12 cellular contexts compared by ENCODE assay signal in genomic region chr1:235932090-235932510, GRCh38.
DNase-seq lines count a peak whose midpoint lies in the region; ATAC-seq, FAIRE-seq and TF ChIP-seq lines count a peak whose summit lies in the region.
"Had no signal": no experiment of that assay in that cellular context is flagged by ENCODE, and none has a peak within 500 bp of the region (broad histone marks: within the 10 kb centered on the region; RNA-seq: fewer than 3 reads in every experiment).

No MANE protein-coding gene starts in this region.

- H3K4me1 ChIP-seq in lung (ENCODE audit: control insufficient read depth in 2 of 2, insufficient read depth in 2 of 2, low read length in 2 of 2) = peaks cover 0 to 9% of the 10 kb centered on the region in 2 donors

- peak; percentile 76 for FAIRE-seq in GM12891 (lab: Jason Lieb, UNC)

- no peaks in the 10 kb centered on the region for H3K9me3 ChIP-seq in lung (ENCODE audit: control insufficient read depth in 2 of 2, insufficient read depth in 1 of 2, low read length in 1 of 2)
- H3K9me3 ChIP-seq: thyroid gland had no signal

- no peaks in the 10 kb centered on the region for H3K27me3 ChIP-seq in lung (ENCODE audit: control insufficient read depth, insufficient read depth)
- H3K27me3 ChIP-seq: thyroid gland had no signal

- 19 to 47% methylated on average over 8 of the region's 8 CpGs for WGBS in lung, 2 donors

- H3K36me3 ChIP-seq in lung (ENCODE audit: control insufficient read depth in 2 of 2, insufficient read depth in 2 of 2, low read length in 2 of 2) = no peaks in the 10 kb centered on the region
- H3K36me3 ChIP-seq: thyroid gland had no signal

- ATAC-seq in HG02981 (IDR thresholded peaks at IDR 0.05; ENCODE audit: unreplicated experiment) (peak; percentile 51), lung (ENCODE audit: insufficient read depth, low FRiP score) (peak; percentile 39)
- ATAC-seq: CD8-positive, alpha-beta T cell had no signal

- TF ChIP-seq POLR2A in GM12891 (IDR thresholded peaks at IDR 0.05; ENCODE audit: low read depth, low read length) = no peak

- DNase-seq in GM12891 (ENCODE audit: insufficient read length, low spot score) (no peak), SIG-M5 (lab: John Stamatoyannopoulos, UW) (peak; percentile 37), lung (ENCODE audit: low spot score) (peak; percentile 60), 8988T (no peak), NCI-H82 (lab: John Stamatoyannopoulos, UW) (no peak), islet precursor cell (no peak), NCI-H1694 treated with DMSO at 0.1 percent for 48 hours (lab: John Stamatoyannopoulos, UW) (no peak)
- DNase-seq: activated naive CD4-positive, alpha-beta T cell treated with Interleukin-2 at 50 U/mL for 16 hours; CD8-positive, alpha-beta T cell; hippocampal formation; thyroid gland had no signal

- H3K4me3 ChIP-seq in lung = no peak overlapping the region
- H3K4me3 ChIP-seq: thyroid gland had no signal

- TF ChIP-seq CTCF in lung (IDR thresholded peaks at IDR 0.05; ENCODE audit: control extremely low read depth, extremely low read depth) = no peak

- peak overlapping the region in 1 of 2 donors; percentile 41 for H3K27ac ChIP-seq in lung (ENCODE audit: low read depth in 1 of 2, low read length in 1 of 2)
- H3K27ac ChIP-seq: thyroid gland had no signal

TF ChIP-seq in GM12891, 5 proteins besides CTCF, POLR2A, EP300 and RAD21:
- no peak for TF ChIP-seq POLR2AphosphoS5 (IDR thresholded peaks at IDR 0.05; ENCODE audit: low read depth, low read length)
- 0 out of 2 replicates have a peak, but pooled peaks have one; percentile 54 for TF ChIP-seq POU2F2 (IDR thresholded peaks at IDR 0.05; ENCODE audit: low read depth, low read length)

Comparison
In these comparisons a context has a peak if more than half of its experiments do, and no peak if none do; other contexts are left out.
1. DNase-seq: peak in SIG-M5 (single experiment) and lung (single experiment); none in GM12891 (single experiment), 8988T (single experiment), NCI-H82 (single experiment), islet precursor cell (single experiment) and NCI-H1694 treated with DMSO at 0.1 percent for 48 hours (single experiment).